Comparison of ENCODE assay signal across 8 cellular contexts in genomic region chr4:80196259-80197131, GRCh38. TPM values are rescaled to one million over a fixed set of nuclear protein-coding genes. Genes with fewer than 3 reads are reported as not detected.
DNase-seq lines count a peak whose midpoint lies in the region; ATAC-seq lines count a peak whose summit lies in the region.

No MANE protein-coding gene starts in this region.

- POLR2A ChIA-PET in activated CD4-positive, alpha-beta memory T cell treated with anti-CD3 and anti-CD28 coated beads, Interleukin-2, amount 10 ng/mL, durations not matched to agents 7 days and 5 days (lab: Charles Lee): interaction anchor here (0.9 to 2.2 kb wide), 6 partner anchors 8 to 138 kb away, joined by 4 to 10 read pairs (median 6); partner anchors contain the start of gene ANTXR2

- peaks cover 2% of the 10 kb centered on the region for H3K36me3 Mint-ChIP-seq in activated naive CD4-positive, alpha-beta T cell treated with anti-CD3 and anti-CD28 coated beads for 36 hours (ENCODE audit: low read depth)
- H3K36me3 Mint-ChIP-seq in activated CD4-positive, alpha-beta memory T cell treated with anti-CD3 and anti-CD28 coated beads, Interleukin-2, amount 10 ng/mL, durations not matched to agents 7 days and 5 days (ENCODE audit: low read depth): peaks cover 69% of the 10 kb centered on the region

- H3K27me3 Mint-ChIP-seq in activated naive CD4-positive, alpha-beta T cell treated with anti-CD3 and anti-CD28 coated beads for 36 hours (ENCODE audit: low read depth): peaks cover 42% of the 10 kb centered on the region
- H3K27me3 Mint-ChIP-seq in activated CD4-positive, alpha-beta memory T cell treated with anti-CD3 and anti-CD28 coated beads, Interleukin-2, amount 10 ng/mL, durations not matched to agents 7 days and 5 days: peaks cover 14% of the 10 kb centered on the region

- H3K27ac ChIP-seq in iPS-18a (ENCODE audit: low read length) (no peak overlapping the region), temporal lobe (ENCODE audit: low read depth, low read length) (peak overlapping the region; percentile 90)

- no peak for DNase-seq in activated naive CD4-positive, alpha-beta T cell treated with anti-CD3 and anti-CD28 coated beads for 36 hours
- DNase-seq in activated naive CD4-positive, alpha-beta T cell treated with Interleukin-2 at 50 U/mL for 16 hours: no peak
- DNase-seq in activated CD4-positive, alpha-beta memory T cell treated with anti-CD3 and anti-CD28 coated beads, Interleukin-2, amount 10 ng/mL, durations not matched to agents 7 days and 5 days: no peak
- no peak for DNase-seq in ureter (ENCODE audit: low spot score)
- no peak for DNase-seq in glomerular visceral epithelial cell (ENCODE audit: extremely low spot score)

- no peak overlapping the region for H3K27ac Mint-ChIP-seq in activated naive CD4-positive, alpha-beta T cell treated with anti-CD3 and anti-CD28 coated beads for 36 hours
- no peak overlapping the region for H3K27ac Mint-ChIP-seq in activated CD4-positive, alpha-beta memory T cell treated with anti-CD3 and anti-CD28 coated beads, Interleukin-2, amount 10 ng/mL, durations not matched to agents 7 days and 5 days

- H3K4me3 ChIP-seq in iPS-18a (ENCODE audit: low read length): peak overlapping the region; percentile 25

- peaks cover 100% of the 10 kb centered on the region for H3K27me3 ChIP-seq in iPS-18a (ENCODE audit: control insufficient read depth, insufficient read depth, low read length)

- CTCF ChIA-PET in activated naive CD4-positive, alpha-beta T cell treated with anti-CD3 and anti-CD28 coated beads for 36 hours (lab: Charles Lee): interaction anchor here (0.7 to 4.9 kb wide), 9 partner anchors 9 to 279 kb away, joined by 3 to 36 read pairs (median 4); no protein-coding TSS in a partner anchor
- CTCF ChIA-PET in activated CD4-positive, alpha-beta memory T cell treated with anti-CD3 and anti-CD28 coated beads, Interleukin-2, amount 10 ng/mL, durations not matched to agents 7 days and 5 days (lab: Charles Lee): interaction anchor here (1.0 to 8.9 kb wide), 7 partner anchors 9 to 1244 kb away, joined by 3 to 135 read pairs (median 3); no protein-coding TSS in a partner anchor

- no peaks in the 10 kb centered on the region for H3K9me3 Mint-ChIP-seq in activated naive CD4-positive, alpha-beta T cell treated with anti-CD3 and anti-CD28 coated beads for 36 hours
- no peaks in the 10 kb centered on the region for H3K9me3 Mint-ChIP-seq in activated CD4-positive, alpha-beta memory T cell treated with anti-CD3 and anti-CD28 coated beads, Interleukin-2, amount 10 ng/mL, durations not matched to agents 7 days and 5 days

- H3K4me3 Mint-ChIP-seq in activated naive CD4-positive, alpha-beta T cell treated with anti-CD3 and anti-CD28 coated beads for 36 hours: peak overlapping the region; percentile 55
- peak overlapping the region; percentile 57 for H3K4me3 Mint-ChIP-seq in activated CD4-positive, alpha-beta memory T cell treated with anti-CD3 and anti-CD28 coated beads, Interleukin-2, amount 10 ng/mL, durations not matched to agents 7 days and 5 days

- no peak for ATAC-seq in GM21529 (IDR thresholded peaks at IDR 0.05; ENCODE audit: unreplicated experiment)

- H3K9ac ChIP-seq in iPS-18a (ENCODE audit: low read length): no peak overlapping the region

- H3K9me3 ChIP-seq in iPS-18a (ENCODE audit: control insufficient read depth, low read depth, low read length): no peaks in the 10 kb centered on the region

- peaks cover 12% of the 10 kb centered on the region for H3K4me1 ChIP-seq in iPS-18a (ENCODE audit: control insufficient read depth, low read depth, low read length)

- intact Hi-C loops in activated naive CD4-positive, alpha-beta T cell treated with anti-CD3 and anti-CD28 coated beads for 36 hours (cut with micrococcal nuclease): no loop called here

- H3K4me1 Mint-ChIP-seq in activated naive CD4-positive, alpha-beta T cell treated with anti-CD3 and anti-CD28 coated beads for 36 hours (ENCODE audit: low read depth): peaks cover 16% of the 10 kb centered on the region
- H3K4me1 Mint-ChIP-seq in activated CD4-positive, alpha-beta memory T cell treated with anti-CD3 and anti-CD28 coated beads, Interleukin-2, amount 10 ng/mL, durations not matched to agents 7 days and 5 days: peaks cover 24% of the 10 kb centered on the region

- no peaks in the 10 kb centered on the region for H3K36me3 ChIP-seq in iPS-18a (ENCODE audit: control insufficient read depth, low read depth, low read length)

RNA-seq across cellular contexts. Expression of gene PRDM8, which starts 0.8 kb away (rescaled TPM):
- under 1 TPM; 0.29 to 0.35 TPM for total RNA-seq in activated naive CD4-positive, alpha-beta T cell treated with anti-CD3 and anti-CD28 coated beads for 36 hours
- 10 to 100 TPM; 18.9 to 21.9 TPM for total RNA-seq in activated CD4-positive, alpha-beta memory T cell treated with anti-CD3 and anti-CD28 coated beads, Interleukin-2, amount 10 ng/mL, durations not matched to agents 7 days and 5 days
- total RNA-seq in temporal lobe (26.1 TPM), ureter (8.3 TPM)
